1 cellular context compared by ENCODE assay signal in genomic region chr12:121015825-121016766, GRCh38.
TF ChIP-seq lines count a peak whose summit lies in the region.

C12orf43 (minus strand) TSS chr12:121016487; CDS start chr12:121016474, 13 bp downstream.

TF ChIP-seq in GM12878, 131 proteins besides CTCF, POLR2A, EP300 and RAD21 (continued from another document and continues in another):
- TF ChIP-seq TCF3 (IDR thresholded peaks at IDR 0.05; ENCODE audit: borderline replicate concordance, insufficient read depth, low read depth, low read length) (no peak), SPI1 (IDR thresholded peaks at IDR 0.05; ENCODE audit: borderline replicate concordance, insufficient read depth, low read depth, low read length) (no peak), FOS (IDR thresholded peaks at IDR 0.05; ENCODE audit: borderline replicate concordance, extremely low read depth, insufficient read length) (no peak), SKIL (IDR thresholded peaks at IDR 0.05; ENCODE audit: low read depth, poor library complexity, severe bottlenecking) (no peak), CEBPB (IDR thresholded peaks at IDR 0.05; ENCODE audit: borderline replicate concordance in 1 of 2, low read depth in 2 of 2, low read length in 2 of 2) (no peak), IKZF2 (IDR thresholded peaks at IDR 0.05) (no peak), ZSCAN29 (IDR thresholded peaks at IDR 0.05) (no peak), FOXK2 (IDR thresholded peaks at IDR 0.05) (no peak), BHLHE40 (IDR thresholded peaks at IDR 0.05; ENCODE audit: borderline replicate concordance in 1 of 2, low read depth in 2 of 2, low read length in 1 of 2) (peak; percentile 39 to 71; a peak in 2 of 4 replicates), SREBF2 (IDR thresholded peaks at IDR 0.05; ENCODE audit: low read length) (no peak), LARP7 (IDR thresholded peaks at IDR 0.05) (no peak; the same call in 1 of the 2 replicates), ATF3 (IDR thresholded peaks at IDR 0.05; ENCODE audit: borderline replicate concordance, extremely low read depth, low read depth, low read length) (peak; percentile 60; the same call in 1 of the 2 replicates), ZNF217 (IDR thresholded peaks at IDR 0.05) (no peak), GABPA (IDR thresholded peaks at IDR 0.05; ENCODE audit: low read depth) (no peak), TARDBP (IDR thresholded peaks at IDR 0.05; ENCODE audit: borderline replicate concordance) (no peak; the same call in 1 of the 2 replicates), ETV6 (conservative IDR thresholded peaks at IDR 0.05 in 1 of 2, IDR thresholded peaks at IDR 0.05 in 1 of 2; ENCODE audit: borderline replicate concordance in 1 of 2, low read depth in 1 of 2) (no peak), MYC (IDR thresholded peaks at IDR 0.05; ENCODE audit: insufficient read depth, insufficient read length, insufficient replicate concordance, low read length, severe bottlenecking) (no peak), NFXL1 (IDR thresholded peaks at IDR 0.05; ENCODE audit: borderline replicate concordance) (no peak), SMAD1 (IDR thresholded peaks at IDR 0.05; ENCODE audit: low read depth, partially characterized antibody) (no peak), JUNB (IDR thresholded peaks at IDR 0.05) (no peak), TAF1 (IDR thresholded peaks at IDR 0.05; ENCODE audit: borderline replicate concordance, low read depth, low read length) (peak; percentile 83), BCL3 (IDR thresholded peaks at IDR 0.05; ENCODE audit: borderline replicate concordance, insufficient read depth, low read depth, low read length, poor library complexity, severe bottlenecking) (no peak), HDGF (IDR thresholded peaks at IDR 0.05) (peak; percentile 63; the same call in 1 of the 2 replicates), SRF (IDR thresholded peaks at IDR 0.05; ENCODE audit: low read depth in 2 of 2, low read length in 2 of 2) (0 out of 4 replicates have a peak, but pooled peaks of 1 of the 2 experiments have one; percentile 34), SMARCA5 (IDR thresholded peaks at IDR 0.05) (no peak), RCOR1 (conservative IDR thresholded peaks at IDR 0.05; ENCODE audit: low read depth, low read length) (no peak), ZBTB4 (CRISPR knock-in tag; IDR thresholded peaks at IDR 0.05) (no peak), CREM (IDR thresholded peaks at IDR 0.05; ENCODE audit: low read depth) (peak; percentile 98), E4F1 (IDR thresholded peaks at IDR 0.05; ENCODE audit: borderline replicate concordance, partially characterized antibody) (no peak), IRF3 (IDR thresholded peaks at IDR 0.05) (no peak), CHD4 (IDR thresholded peaks at IDR 0.05) (no peak), ZNF622 (IDR thresholded peaks at IDR 0.05) (no peak), EZH2 (IDR thresholded peaks at IDR 0.05; ENCODE audit: borderline replicate concordance, control insufficient read depth, low read depth, low read length) (no peak), ZBED1 (IDR thresholded peaks at IDR 0.05; ENCODE audit: borderline replicate concordance) (no peak), BMI1 (IDR thresholded peaks at IDR 0.05; ENCODE audit: borderline replicate concordance) (no peak), EGR1 (IDR thresholded peaks at IDR 0.05; ENCODE audit: borderline replicate concordance in 1 of 2, low read depth in 2 of 2, low read length in 2 of 2) (no peak), E2F8 (IDR thresholded peaks at IDR 0.05; ENCODE audit: low read depth, partially characterized antibody) (peak; percentile 55), SMC3 (IDR thresholded peaks at IDR 0.05; ENCODE audit: borderline replicate concordance, low read length) (no peak; the same call in 1 of the 2 replicates), RB1 (IDR thresholded peaks at IDR 0.05; ENCODE audit: borderline replicate concordance) (no peak), PAX5 (IDR thresholded peaks at IDR 0.05; ENCODE audit: borderline replicate concordance, low read depth, low read length) (no peak), NFYA (IDR thresholded peaks at IDR 0.05; ENCODE audit: borderline replicate concordance, low read depth, low read length) (no peak), MLLT1 (IDR thresholded peaks at IDR 0.05) (peak; percentile 83), BACH1 (IDR thresholded peaks at IDR 0.05; ENCODE audit: borderline replicate concordance) (no peak), ATF7 (IDR thresholded peaks at IDR 0.05; ENCODE audit: low read depth) (peak; percentile 98), PML (IDR thresholded peaks at IDR 0.05; ENCODE audit: low read length) (no peak), CHD1 (IDR thresholded peaks at IDR 0.05; ENCODE audit: low read depth, low read length) (no peak), ZNF274 (IDR thresholded peaks at IDR 0.05; ENCODE audit: insufficient read depth, insufficient read length) (no peak), CBFB (IDR thresholded peaks at IDR 0.05; ENCODE audit: low read depth) (peak; percentile 86; the same call in 1 of the 2 replicates), TCF12 (IDR thresholded peaks at IDR 0.05; ENCODE audit: low read depth, low read length) (0 out of 2 replicates have a peak, but pooled peaks have one; percentile 26), WRNIP1 (IDR thresholded peaks at IDR 0.05; ENCODE audit: borderline replicate concordance, low read depth, low read length) (no peak), NFIC (IDR thresholded peaks at IDR 0.05; ENCODE audit: low read depth, low read length) (no peak)
